24 cellular contexts compared by ENCODE assay signal in the genomic region with DNA sequence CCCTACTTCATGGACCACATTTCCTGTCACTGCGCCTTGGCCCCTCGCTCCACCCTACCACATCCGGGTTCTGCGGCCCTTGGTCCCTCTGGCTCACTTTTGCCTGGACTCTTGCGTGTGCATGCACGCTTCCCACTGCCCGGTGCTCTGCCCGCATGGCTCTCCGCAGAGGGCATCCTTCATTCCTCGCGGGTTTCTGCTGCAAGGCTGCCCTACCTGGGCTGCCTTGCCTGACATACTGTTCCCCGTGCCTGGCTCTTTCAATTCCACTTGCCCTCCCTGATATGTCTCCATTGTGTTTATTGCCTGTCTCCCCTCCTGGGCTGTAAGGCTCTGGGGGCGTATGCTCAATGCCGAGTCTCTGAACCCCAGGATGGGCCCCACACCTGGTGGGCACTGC. TPM values are rescaled to one million over a fixed set of nuclear protein-coding genes. Genes with fewer than 3 reads are reported as not detected.
"Had no signal": no experiment of that assay in that cellular context is flagged by ENCODE, and none has a peak within 500 bp of the region (broad histone marks: within the 10 kb centered on the region; RNA-seq: fewer than 3 reads in every experiment).

No MANE protein-coding gene starts in this region.

- H3K4me1 Mint-ChIP-seq: activated naive CD8-positive, alpha-beta T cell treated with anti-CD3 and anti-CD28 coated beads, Interleukin-2, amount 50 U/mL, for 24 hours; IgD-negative memory B cell; WTC11 had no signal

- H3K4me3 Mint-ChIP-seq: activated CD4-positive, alpha-beta memory T cell treated with anti-CD3 and anti-CD28 coated beads for 36 hours; activated naive CD8-positive, alpha-beta T cell treated with anti-CD3 and anti-CD28 coated beads, Interleukin-2, amount 50 U/mL, for 24 hours; brain; IgD-negative memory B cell; T-helper 1 cell treated with Interleukin-12 subunit alpha and Interleukin-12 subunit beta and Interleukin-4 antibody, amounts not matched to agents 30 μg/mL and 1 μg/mL, for 36 hours; WTC11 had no signal

- H3K9me3 Mint-ChIP-seq: activated CD4-positive, alpha-beta memory T cell treated with anti-CD3 and anti-CD28 coated beads for 36 hours; activated naive CD8-positive, alpha-beta T cell treated with anti-CD3 and anti-CD28 coated beads, Interleukin-2, amount 50 U/mL, for 24 hours; IgD-negative memory B cell; T-helper 1 cell treated with Interleukin-12 subunit alpha and Interleukin-12 subunit beta and Interleukin-4 antibody, amounts not matched to agents 30 μg/mL and 1 μg/mL, for 36 hours had no signal

- ATAC-seq: activated naive CD8-positive, alpha-beta T cell treated with anti-CD3 and anti-CD28 coated beads, Interleukin-2, amount 50 U/mL, for 24 hours; WTC11 had no signal

- H3K27me3 Mint-ChIP-seq: activated CD4-positive, alpha-beta memory T cell treated with anti-CD3 and anti-CD28 coated beads for 36 hours; activated naive CD8-positive, alpha-beta T cell treated with anti-CD3 and anti-CD28 coated beads, Interleukin-2, amount 50 U/mL, for 24 hours; IgD-negative memory B cell had no signal

- H3K27ac ChIP-seq: cardiac muscle cell had no signal

- DNase-seq: activated CD4-positive, alpha-beta memory T cell treated with anti-CD3 and anti-CD28 coated beads for 36 hours; activated CD4-positive, alpha-beta T cell treated with anti-CD3 and anti-CD28 coated beads for 48 hours; activated CD4-positive, CD25-positive, alpha-beta regulatory T cell treated with anti-CD3 and anti-CD28 coated beads, Interleukin-2, amount 50 U/mL, for 72 hours; activated CD8-positive, alpha-beta memory T cell treated with anti-CD3 and anti-CD28 coated beads for 24 hours; activated naive CD4-positive, alpha-beta T cell treated with anti-CD3 and anti-CD28 coated beads, Interleukin-2, amount 50 U/mL, for 16 hours; activated naive CD8-positive, alpha-beta T cell treated with anti-CD3 and anti-CD28 coated beads, Interleukin-2, amount 50 U/mL, for 24 hours; activated T-cell treated with anti-CD3 and anti-CD28 coated beads, Interleukin-2, amount 50 U/mL, for 48 hours; amygdala; cerebellar nuclear complex; KG1; NCI-H1048; NCI-H1694; NCI-H2029 treated with DMSO at 0.1 percent for 48 hours; NCI-H345; NCI-H510A; NCI-H526 treated with DMSO at 0.1 percent for 48 hours; SHP77 treated with DMSO at 0.1 percent for 48 hours; T-helper 9 cell had no signal

- H3K27me3 ChIP-seq: cardiac muscle cell had no signal

- H3K36me3 Mint-ChIP-seq: brain, WTC11 had no signal

- H3K36me3 ChIP-seq: cardiac muscle cell had no signal

- H3K4me3 ChIP-seq: cardiac muscle cell had no signal

- H3K27ac Mint-ChIP-seq: activated CD4-positive, alpha-beta memory T cell treated with anti-CD3 and anti-CD28 coated beads for 36 hours; activated naive CD8-positive, alpha-beta T cell treated with anti-CD3 and anti-CD28 coated beads, Interleukin-2, amount 50 U/mL, for 24 hours; T-helper 1 cell treated with Interleukin-12 subunit alpha and Interleukin-12 subunit beta and Interleukin-4 antibody, amounts not matched to agents 30 μg/mL and 1 μg/mL, for 36 hours had no signal

RNA-seq across cellular contexts. Expression of a gene that starts 26.4 kb away (rescaled TPM):
- total RNA-seq: SK-MEL-5 had no signal

RNA-seq across cellular contexts. Expression of a gene that starts 37.8 kb away (rescaled TPM):
- total RNA-seq: cardiac muscle cell had no signal
